ENCODE assay signal across 21 cellular contexts in the genomic region with DNA sequence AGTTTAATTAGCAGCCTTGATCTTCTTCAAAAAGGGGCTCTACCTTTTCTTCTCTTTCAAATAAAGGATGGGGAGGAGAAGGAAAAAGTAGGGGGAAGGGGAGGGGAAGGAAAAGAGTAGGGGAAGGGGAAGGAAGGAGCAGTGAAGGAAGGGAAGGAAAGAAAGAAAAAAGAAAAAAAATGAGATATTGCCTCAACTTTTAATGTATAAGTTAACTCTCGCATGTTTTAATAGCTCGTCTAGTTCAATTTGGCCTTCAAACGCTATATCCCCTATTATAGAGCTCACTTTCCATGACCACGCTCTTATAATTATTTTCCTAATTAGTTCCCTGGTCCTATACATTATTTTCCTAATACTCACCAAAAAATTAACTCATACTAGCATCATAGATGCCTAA.
A peak's percentile ranks its signal among the peaks of the same experiment; 100 is the strongest.
DNase-seq lines count a peak whose midpoint lies in the region; ATAC-seq and FAIRE-seq lines count a peak whose summit lies in the region.
"Had no signal": no experiment of that assay in that cellular context is flagged by ENCODE, and none has a peak within 500 bp of the region (broad histone marks: within the 10 kb centered on the region; RNA-seq: fewer than 3 reads in every experiment).

No MANE protein-coding gene starts in this region.

- peak overlapping the region; percentile 99 for H3K27ac Mint-ChIP-seq in activated naive CD4-positive, alpha-beta T cell treated with anti-CD3 and anti-CD28 coated beads, Interleukin-2, amount 50 U/mL, for 24 hours
- peak overlapping the region; percentile 92 for H3K27ac Mint-ChIP-seq in central memory CD8-positive, alpha-beta T cell (ENCODE audit: low read depth)
- H3K27ac Mint-ChIP-seq in stimulated activated memory B cell treated with anti-CD40 and anti-IgM and Interleukin-4, amounts not matched to agents 10 μg/mL and 1 μg/mL and 100 μg/mL, for 72 hours = peak overlapping the region; percentile 96
- H3K27ac Mint-ChIP-seq: activated naive CD4-positive, alpha-beta T cell treated with anti-CD3 and anti-CD28 coated beads, Interleukin-2, amount 50 U/mL, for 72 hours; H9; type B pancreatic cell had no signal

- no peak for ATAC-seq in central memory CD8-positive, alpha-beta T cell (replicated peaks; ENCODE audit: extremely low read depth, poor library complexity, severe bottlenecking)
- ATAC-seq in stimulated activated memory B cell treated with anti-CD40 and anti-IgM and Interleukin-4, amounts not matched to agents 10 μg/mL and 1 μg/mL and 100 μg/mL, for 72 hours = no peak
- no peak for ATAC-seq in GM18517 (IDR thresholded peaks at IDR 0.05; ENCODE audit: unreplicated experiment)
- ATAC-seq: PC-3 had no signal

- H3K9me3 Mint-ChIP-seq in activated naive CD4-positive, alpha-beta T cell treated with anti-CD3 and anti-CD28 coated beads, Interleukin-2, amount 50 U/mL, for 24 hours = peaks cover 18% of the 10 kb centered on the region
- H3K9me3 Mint-ChIP-seq in central memory CD8-positive, alpha-beta T cell = peaks cover 7% of the 10 kb centered on the region
- peaks cover 11% of the 10 kb centered on the region for H3K9me3 Mint-ChIP-seq in stimulated activated memory B cell treated with anti-CD40 and anti-IgM and Interleukin-4, amounts not matched to agents 10 μg/mL and 1 μg/mL and 100 μg/mL, for 72 hours

- DNase-seq in activated naive CD4-positive, alpha-beta T cell (lab: John Stamatoyannopoulos, UW) = no peak
- no peak for DNase-seq in GM19239 (ENCODE audit: insufficient read length, low spot score)
- no peak for DNase-seq in central memory CD8-positive, alpha-beta T cell (ENCODE audit: low spot score in 2 of 2)
- no peak for DNase-seq in EL
- no peak for DNase-seq in stimulated activated naive CD4-positive, alpha-beta T cell (lab: John Stamatoyannopoulos, UW)
- DNase-seq: colonic mucosa; effector CD4-positive, alpha-beta T cell; H9; hippocampal formation; NCI-H1417 treated with DMSO at 0.1 percent for 48 hours; NCI-H2081; NCI-H2227 treated with DMSO at 0.1 percent for 48 hours; NCI-H526; PC-3; stimulated activated CD4-positive, alpha-beta T cell treated with anti-CD3 and anti-CD28 coated beads, Interleukin-15, amount 100 ng/mL, for 24 hours had no signal

- no peak overlapping the region for H3K4me3 Mint-ChIP-seq in activated naive CD4-positive, alpha-beta T cell treated with anti-CD3 and anti-CD28 coated beads, Interleukin-2, amount 50 U/mL, for 24 hours
- peak overlapping the region; percentile 71 for H3K4me3 Mint-ChIP-seq in central memory CD8-positive, alpha-beta T cell
- no peak overlapping the region for H3K4me3 Mint-ChIP-seq in stimulated activated memory B cell treated with anti-CD40 and anti-IgM and Interleukin-4, amounts not matched to agents 10 μg/mL and 1 μg/mL and 100 μg/mL, for 72 hours
- H3K4me3 Mint-ChIP-seq: H9, type B pancreatic cell had no signal

- peak; percentile 31 for FAIRE-seq in GM19239 (lab: Jason Lieb, UNC)
- FAIRE-seq: GM18507 had no signal

- H3K4me1 Mint-ChIP-seq in activated naive CD4-positive, alpha-beta T cell treated with anti-CD3 and anti-CD28 coated beads, Interleukin-2, amount 50 U/mL, for 24 hours = peaks cover 68% of the 10 kb centered on the region
- H3K4me1 Mint-ChIP-seq in central memory CD8-positive, alpha-beta T cell = peaks cover 65% of the 10 kb centered on the region
- peaks cover 72% of the 10 kb centered on the region for H3K4me1 Mint-ChIP-seq in stimulated activated memory B cell treated with anti-CD40 and anti-IgM and Interleukin-4, amounts not matched to agents 10 μg/mL and 1 μg/mL and 100 μg/mL, for 72 hours

- H3K27me3 Mint-ChIP-seq in activated naive CD4-positive, alpha-beta T cell treated with anti-CD3 and anti-CD28 coated beads, Interleukin-2, amount 50 U/mL, for 24 hours = no peaks in the 10 kb centered on the region
- no peaks in the 10 kb centered on the region for H3K27me3 Mint-ChIP-seq in central memory CD8-positive, alpha-beta T cell
- no peaks in the 10 kb centered on the region for H3K27me3 Mint-ChIP-seq in stimulated activated memory B cell treated with anti-CD40 and anti-IgM and Interleukin-4, amounts not matched to agents 10 μg/mL and 1 μg/mL and 100 μg/mL, for 72 hours
- H3K27me3 Mint-ChIP-seq: type B pancreatic cell had no signal

- peaks cover 31% of the 10 kb centered on the region for H3K36me3 Mint-ChIP-seq in activated naive CD4-positive, alpha-beta T cell treated with anti-CD3 and anti-CD28 coated beads, Interleukin-2, amount 50 U/mL, for 24 hours
- peaks cover 27% of the 10 kb centered on the region for H3K36me3 Mint-ChIP-seq in central memory CD8-positive, alpha-beta T cell (ENCODE audit: insufficient read depth)
- peaks cover 38% of the 10 kb centered on the region for H3K36me3 Mint-ChIP-seq in stimulated activated memory B cell treated with anti-CD40 and anti-IgM and Interleukin-4, amounts not matched to agents 10 μg/mL and 1 μg/mL and 100 μg/mL, for 72 hours
- H3K36me3 Mint-ChIP-seq: type B pancreatic cell had no signal
